Comparison of ENCODE assay signal across 1 cellular context in the genomic region with DNA sequence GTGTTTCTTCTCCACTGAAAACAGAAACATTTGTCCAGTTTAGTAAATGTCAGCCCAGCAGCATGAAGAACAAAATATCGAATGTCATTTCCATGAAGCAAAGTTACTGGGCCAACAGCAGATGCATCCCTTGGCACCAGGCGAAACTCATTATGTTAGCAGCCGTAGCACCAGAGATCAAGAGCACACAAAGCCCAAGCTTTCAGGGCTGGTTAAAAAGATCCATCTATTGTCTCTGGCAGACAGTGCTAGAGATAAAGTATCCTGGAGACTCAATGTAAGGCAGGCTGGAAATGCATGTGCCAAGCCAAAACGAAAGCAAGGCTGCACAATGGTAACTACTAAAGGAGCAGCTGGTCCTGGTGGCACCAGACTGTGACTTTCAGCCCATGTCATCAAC.
TF ChIP-seq lines count a peak whose summit lies in the region.

No MANE protein-coding gene starts in this region.

TF ChIP-seq in GM23338, 12 proteins besides CTCF, POLR2A, EP300 and RAD21 (continued from another document):
- TF ChIP-seq, protein P1, sequence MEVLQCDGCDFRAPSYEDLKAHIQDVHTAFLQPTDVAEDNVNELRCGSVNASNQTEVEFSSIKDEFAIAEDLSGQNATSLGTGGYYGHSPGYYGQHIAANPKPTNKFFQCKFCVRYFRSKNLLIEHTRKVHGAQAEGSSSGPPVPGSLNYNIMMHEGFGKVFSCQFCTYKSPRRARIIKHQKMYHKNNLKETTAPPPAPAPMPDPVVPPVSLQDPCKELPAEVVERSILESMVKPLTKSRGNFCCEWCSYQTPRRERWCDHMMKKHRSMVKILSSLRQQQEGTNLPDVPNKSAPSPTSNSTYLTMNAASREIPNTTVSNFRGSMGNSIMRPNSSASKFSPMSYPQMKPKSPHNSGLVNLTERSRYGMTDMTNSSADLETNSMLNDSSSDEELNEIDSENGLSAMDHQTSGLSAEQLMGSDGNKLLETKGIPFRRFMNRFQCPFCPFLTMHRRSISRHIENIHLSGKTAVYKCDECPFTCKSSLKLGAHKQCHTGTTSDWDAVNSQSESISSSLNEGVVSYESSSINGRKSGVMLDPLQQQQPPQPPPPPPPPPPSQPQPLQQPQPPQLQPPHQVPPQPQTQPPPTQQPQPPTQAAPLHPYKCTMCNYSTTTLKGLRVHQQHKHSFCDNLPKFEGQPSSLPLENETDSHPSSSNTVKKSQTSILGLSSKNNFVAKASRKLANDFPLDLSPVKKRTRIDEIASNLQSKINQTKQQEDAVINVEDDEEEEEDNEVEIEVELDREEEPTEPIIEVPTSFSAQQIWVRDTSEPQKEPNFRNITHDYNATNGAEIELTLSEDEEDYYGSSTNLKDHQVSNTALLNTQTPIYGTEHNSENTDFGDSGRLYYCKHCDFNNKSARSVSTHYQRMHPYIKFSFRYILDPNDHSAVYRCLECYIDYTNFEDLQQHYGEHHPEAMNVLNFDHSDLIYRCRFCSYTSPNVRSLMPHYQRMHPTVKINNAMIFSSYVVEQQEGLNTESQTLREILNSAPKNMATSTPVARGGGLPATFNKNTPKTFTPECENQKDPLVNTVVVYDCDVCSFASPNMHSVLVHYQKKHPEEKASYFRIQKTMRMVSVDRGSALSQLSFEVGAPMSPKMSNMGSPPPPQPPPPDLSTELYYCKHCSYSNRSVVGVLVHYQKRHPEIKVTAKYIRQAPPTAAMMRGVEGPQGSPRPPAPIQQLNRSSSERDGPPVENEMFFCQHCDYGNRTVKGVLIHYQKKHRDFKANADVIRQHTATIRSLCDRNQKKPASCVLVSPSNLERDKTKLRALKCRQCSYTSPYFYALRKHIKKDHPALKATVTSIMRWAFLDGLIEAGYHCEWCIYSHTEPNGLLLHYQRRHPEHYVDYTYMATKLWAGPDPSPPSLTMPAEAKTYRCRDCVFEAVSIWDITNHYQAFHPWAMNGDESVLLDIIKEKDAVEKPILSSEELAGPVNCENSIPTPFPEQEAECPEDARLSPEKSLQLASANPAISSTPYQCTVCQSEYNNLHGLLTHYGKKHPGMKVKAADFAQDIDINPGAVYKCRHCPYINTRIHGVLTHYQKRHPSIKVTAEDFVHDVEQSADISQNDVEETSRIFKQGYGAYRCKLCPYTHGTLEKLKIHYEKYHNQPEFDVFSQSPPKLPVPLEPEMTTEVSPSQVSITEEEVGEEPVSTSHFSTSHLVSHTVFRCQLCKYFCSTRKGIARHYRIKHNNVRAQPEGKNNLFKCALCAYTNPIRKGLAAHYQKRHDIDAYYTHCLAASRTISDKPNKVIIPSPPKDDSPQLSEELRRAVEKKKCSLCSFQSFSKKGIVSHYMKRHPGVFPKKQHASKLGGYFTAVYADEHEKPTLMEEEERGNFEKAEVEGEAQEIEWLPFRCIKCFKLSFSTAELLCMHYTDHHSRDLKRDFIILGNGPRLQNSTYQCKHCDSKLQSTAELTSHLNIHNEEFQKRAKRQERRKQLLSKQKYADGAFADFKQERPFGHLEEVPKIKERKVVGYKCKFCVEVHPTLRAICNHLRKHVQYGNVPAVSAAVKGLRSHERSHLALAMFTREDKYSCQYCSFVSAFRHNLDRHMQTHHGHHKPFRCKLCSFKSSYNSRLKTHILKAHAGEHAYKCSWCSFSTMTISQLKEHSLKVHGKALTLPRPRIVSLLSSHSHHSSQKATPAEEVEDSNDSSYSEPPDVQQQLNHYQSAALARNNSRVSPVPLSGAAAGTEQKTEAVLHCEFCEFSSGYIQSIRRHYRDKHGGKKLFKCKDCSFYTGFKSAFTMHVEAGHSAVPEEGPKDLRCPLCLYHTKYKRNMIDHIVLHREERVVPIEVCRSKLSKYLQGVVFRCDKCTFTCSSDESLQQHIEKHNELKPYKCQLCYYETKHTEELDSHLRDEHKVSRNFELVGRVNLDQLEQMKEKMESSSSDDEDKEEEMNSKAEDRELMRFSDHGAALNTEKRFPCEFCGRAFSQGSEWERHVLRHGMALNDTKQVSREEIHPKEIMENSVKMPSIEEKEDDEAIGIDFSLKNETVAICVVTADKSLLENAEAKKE (CRISPR knock-in tag; IDR thresholded peaks at IDR 0.05), result no peak
- TF ChIP-seq STAT1 (IDR thresholded peaks at IDR 0.05; ENCODE audit: unreplicated experiment) (no peak), NANOG (IDR thresholded peaks at IDR 0.05; ENCODE audit: borderline replicate concordance) (no peak), ZNF331 (CRISPR knock-in tag; IDR thresholded peaks at IDR 0.05; ENCODE audit: low read depth) (no peak), JUNB (IDR thresholded peaks at IDR 0.05; ENCODE audit: unreplicated experiment) (no peak), EZH2 (IDR thresholded peaks at IDR 0.05; ENCODE audit: low read depth, unreplicated experiment) (no peak)
- TF ChIP-seq, protein P2, sequence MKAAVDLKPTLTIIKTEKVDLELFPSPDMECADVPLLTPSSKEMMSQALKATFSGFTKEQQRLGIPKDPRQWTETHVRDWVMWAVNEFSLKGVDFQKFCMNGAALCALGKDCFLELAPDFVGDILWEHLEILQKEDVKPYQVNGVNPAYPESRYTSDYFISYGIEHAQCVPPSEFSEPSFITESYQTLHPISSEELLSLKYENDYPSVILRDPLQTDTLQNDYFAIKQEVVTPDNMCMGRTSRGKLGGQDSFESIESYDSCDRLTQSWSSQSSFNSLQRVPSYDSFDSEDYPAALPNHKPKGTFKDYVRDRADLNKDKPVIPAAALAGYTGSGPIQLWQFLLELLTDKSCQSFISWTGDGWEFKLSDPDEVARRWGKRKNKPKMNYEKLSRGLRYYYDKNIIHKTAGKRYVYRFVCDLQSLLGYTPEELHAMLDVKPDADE (IDR thresholded peaks at IDR 0.05), result no peak
